ENCODE assay signal across 8 cellular contexts in genomic region chr1:121263807-121264244, GRCh38.
DNase-seq lines count a peak whose midpoint lies in the region; ATAC-seq lines count a peak whose summit lies in the region.
"Not testable (repeated sequence)": the region's sequence is repeated elsewhere in the genome, so short reads cannot be mapped to it uniquely, and the experiment has no call there.

No MANE protein-coding gene starts in this region.

- H3K27me3 Mint-ChIP-seq in activated naive CD8-positive, alpha-beta T cell treated with anti-CD3 and anti-CD28 coated beads, Interleukin-2, amount 50 U/mL, for 24 hours, result not testable (repeated sequence)

- not testable (repeated sequence) for H3K9me3 Mint-ChIP-seq in activated naive CD8-positive, alpha-beta T cell treated with anti-CD3 and anti-CD28 coated beads, Interleukin-2, amount 50 U/mL, for 24 hours

- intact Hi-C loops in Right ventricle myocardium inferior (cut with DNase I), result not testable (repeated sequence)

- ATAC-seq in GM18502 (IDR thresholded peaks at IDR 0.05; ENCODE audit: poor library complexity, unreplicated experiment) (peak; percentile 81), GM21367 (IDR thresholded peaks at IDR 0.05; ENCODE audit: unreplicated experiment) (peak; percentile 58), HG02852 (IDR thresholded peaks at IDR 0.05; ENCODE audit: unreplicated experiment) (peak; percentile 73), HG03520 (IDR thresholded peaks at IDR 0.05; ENCODE audit: unreplicated experiment) (peak; percentile 83), Right ventricle myocardium inferior (peak; percentile 46)
- peak; percentile 95 for ATAC-seq in activated naive CD8-positive, alpha-beta T cell treated with anti-CD3 and anti-CD28 coated beads, Interleukin-2, amount 50 U/mL, for 24 hours

- in situ Hi-C loops in SK-MEL-5 (cut with HindIII; ENCODE audit: low pct_unique_long_range_greater_than_20kb, low sequenced_read_pairs), result not testable (repeated sequence)

- not testable (repeated sequence) for H3K27ac Mint-ChIP-seq in activated naive CD8-positive, alpha-beta T cell treated with anti-CD3 and anti-CD28 coated beads, Interleukin-2, amount 50 U/mL, for 24 hours

- H3K4me1 Mint-ChIP-seq in activated naive CD8-positive, alpha-beta T cell treated with anti-CD3 and anti-CD28 coated beads, Interleukin-2, amount 50 U/mL, for 24 hours, result not testable (repeated sequence)

- H3K4me3 Mint-ChIP-seq in activated naive CD8-positive, alpha-beta T cell treated with anti-CD3 and anti-CD28 coated beads, Interleukin-2, amount 50 U/mL, for 24 hours, result not testable (repeated sequence)

- peak; percentile 56 for DNase-seq in SK-MEL-5 (ENCODE audit: low read depth, low spot score)
- DNase-seq in activated naive CD8-positive, alpha-beta T cell treated with anti-CD3 and anti-CD28 coated beads, Interleukin-2, amount 50 U/mL, for 24 hours; Right ventricle myocardium inferior (ENCODE audit: missing footprints): not testable (repeated sequence)
- DNase-seq in stimulated activated CD4-positive, alpha-beta T cell treated with anti-CD3 and anti-CD28 coated beads, Interleukin-4, amount 100 ng/mL, for 24 hours, result peak; percentile 5

- H3K36me3 Mint-ChIP-seq in activated naive CD8-positive, alpha-beta T cell treated with anti-CD3 and anti-CD28 coated beads, Interleukin-2, amount 50 U/mL, for 24 hours (ENCODE audit: low read depth), result not testable (repeated sequence)
